ENCODE assay signal across 10 cellular contexts in genomic region chr21:28832013-28832714, GRCh38.
DNase-seq lines count a peak whose midpoint lies in the region; ATAC-seq and TF ChIP-seq lines count a peak whose summit lies in the region.
"Had no signal": no experiment of that assay in that cellular context is flagged by ENCODE, and none has a peak within 500 bp of the region (broad histone marks: within the 10 kb centered on the region; RNA-seq: fewer than 3 reads in every experiment).

No MANE protein-coding gene starts in this region.

- ATAC-seq in SK-N-SH treated with all-trans-retinoic acid at 6 μM for 48 hours (peak; percentile 30; the same call in 2 of the 3 replicates), Right ventricle myocardium inferior (no peak)

- no peaks in the 10 kb centered on the region for H3K9me3 Mint-ChIP-seq in activated naive CD4-positive, alpha-beta T cell treated with anti-CD3 and anti-CD28 coated beads, Interleukin-2, amount 50 U/mL, for 24 hours
- no peaks in the 10 kb centered on the region for H3K9me3 Mint-ChIP-seq in endothelial cell (ENCODE audit: unreplicated experiment)

- no peaks in the 10 kb centered on the region for H3K27me3 Mint-ChIP-seq in activated naive CD4-positive, alpha-beta T cell treated with anti-CD3 and anti-CD28 coated beads, Interleukin-2, amount 50 U/mL, for 24 hours
- H3K27me3 Mint-ChIP-seq in endothelial cell (ENCODE audit: unreplicated experiment), result peaks cover 5% of the 10 kb centered on the region

- H3K4me1 Mint-ChIP-seq in activated naive CD4-positive, alpha-beta T cell treated with anti-CD3 and anti-CD28 coated beads, Interleukin-2, amount 50 U/mL, for 24 hours, result peaks cover 72% of the 10 kb centered on the region
- peaks cover 15% of the 10 kb centered on the region for H3K4me1 Mint-ChIP-seq in endothelial cell (ENCODE audit: unreplicated experiment)

- peaks cover 3% of the 10 kb centered on the region for H3K4me1 ChIP-seq in thymus (ENCODE audit: control insufficient read depth, insufficient read depth, low read length)

- no peak overlapping the region for H3K4me3 ChIP-seq in epithelial cell of esophagus (ENCODE audit: low read length)
- H3K4me3 ChIP-seq in thymus (ENCODE audit: low read length), result no peak overlapping the region

- no peaks in the 10 kb centered on the region for H3K27me3 ChIP-seq in thymus (ENCODE audit: control insufficient read depth, insufficient read depth)

- H3K4me3 Mint-ChIP-seq in activated naive CD4-positive, alpha-beta T cell treated with anti-CD3 and anti-CD28 coated beads, Interleukin-2, amount 50 U/mL, for 24 hours, result peak overlapping the region; percentile 45
- no peak overlapping the region for H3K4me3 Mint-ChIP-seq in endothelial cell (ENCODE audit: unreplicated experiment)

- DNase-seq in activated naive CD4-positive, alpha-beta T cell treated with Interleukin-2 at 50 U/mL for 16 hours, result no peak
- DNase-seq in epithelial cell of esophagus (ENCODE audit: low read depth) (peak; percentile 73), SKM-1 (lab: John Stamatoyannopoulos, UW; ENCODE audit: unreplicated experiment) (no peak), endothelial cell (ENCODE audit: low spot score) (no peak), Right ventricle myocardium inferior (ENCODE audit: missing footprints) (no peak)
- DNase-seq: NCI-H446 treated with DMSO at 0.1 percent for 48 hours had no signal

- H3K36me3 Mint-ChIP-seq in activated naive CD4-positive, alpha-beta T cell treated with anti-CD3 and anti-CD28 coated beads, Interleukin-2, amount 50 U/mL, for 24 hours, result no peaks in the 10 kb centered on the region
- H3K36me3 Mint-ChIP-seq in endothelial cell (ENCODE audit: low read depth, unreplicated experiment), result no peaks in the 10 kb centered on the region

- intact Hi-C loops in Right ventricle myocardium inferior (cut with DNase I), result no loop called here

- no peak for TF ChIP-seq CTCF in epithelial cell of esophagus (IDR thresholded peaks at IDR 0.05; ENCODE audit: insufficient read depth, low read depth, low read length, missing control alignments)
- no peak for TF ChIP-seq CTCF in endothelial cell (IDR thresholded peaks at IDR 0.05; ENCODE audit: unreplicated experiment)

- 38% methylated on average over 1 of the region's 1 CpG for WGBS in thymus

- H3K27ac ChIP-seq in thymus (ENCODE audit: low read depth), result peak overlapping the region; percentile 9
- H3K27ac ChIP-seq: C4-2B had no signal

- H3K27ac Mint-ChIP-seq in activated naive CD4-positive, alpha-beta T cell treated with anti-CD3 and anti-CD28 coated beads, Interleukin-2, amount 50 U/mL, for 24 hours, result peak overlapping the region; percentile 90
- no peak overlapping the region for H3K27ac Mint-ChIP-seq in endothelial cell (ENCODE audit: unreplicated experiment)

- no peaks in the 10 kb centered on the region for H3K36me3 ChIP-seq in thymus (ENCODE audit: control insufficient read depth, insufficient read depth)

- no peaks in the 10 kb centered on the region for H3K9me3 ChIP-seq in thymus (ENCODE audit: control insufficient read depth)

TF ChIP-seq in SK-N-SH treated with all-trans-retinoic acid at 6 μM for 48 hours, 23 proteins besides CTCF, POLR2A, EP300 and RAD21:
- TF ChIP-seq POU6F1 (CRISPR knock-in tag; IDR thresholded peaks at IDR 0.05; ENCODE audit: borderline replicate concordance, low read depth), result no peak
- TF ChIP-seq, protein P1, sequence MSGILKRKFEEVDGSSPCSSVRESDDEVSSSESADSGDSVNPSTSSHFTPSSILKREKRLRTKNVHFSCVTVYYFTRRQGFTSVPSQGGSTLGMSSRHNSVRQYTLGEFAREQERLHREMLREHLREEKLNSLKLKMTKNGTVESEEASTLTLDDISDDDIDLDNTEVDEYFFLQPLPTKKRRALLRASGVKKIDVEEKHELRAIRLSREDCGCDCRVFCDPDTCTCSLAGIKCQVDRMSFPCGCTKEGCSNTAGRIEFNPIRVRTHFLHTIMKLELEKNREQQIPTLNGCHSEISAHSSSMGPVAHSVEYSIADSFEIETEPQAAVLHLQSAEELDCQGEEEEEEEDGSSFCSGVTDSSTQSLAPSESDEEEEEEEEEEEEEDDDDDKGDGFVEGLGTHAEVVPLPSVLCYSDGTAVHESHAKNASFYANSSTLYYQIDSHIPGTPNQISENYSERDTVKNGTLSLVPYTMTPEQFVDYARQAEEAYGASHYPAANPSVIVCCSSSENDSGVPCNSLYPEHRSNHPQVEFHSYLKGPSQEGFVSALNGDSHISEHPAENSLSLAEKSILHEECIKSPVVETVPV (CRISPR knock-in tag; IDR thresholded peaks at IDR 0.05), result no peak
